Comparison of ENCODE assay signal across 9 cellular contexts in genomic region chr21:32450881-32451720, GRCh38. TPM values are rescaled to one million over a fixed set of nuclear protein-coding genes. Genes with fewer than 3 reads are reported as not detected.
DNase-seq lines count a peak whose midpoint lies in the region; FAIRE-seq and TF ChIP-seq lines count a peak whose summit lies in the region.
"Not testable (repeated sequence)": the region's sequence is repeated elsewhere in the genome, so short reads cannot be mapped to it uniquely, and the experiment has no call there.
"Had no signal": no experiment of that assay in that cellular context is flagged by ENCODE, and none has a peak within 500 bp of the region (broad histone marks: within the 10 kb centered on the region; RNA-seq: fewer than 3 reads in every experiment).

No MANE protein-coding gene starts in this region.

- H3K27ac ChIP-seq in RWPE1 = peak overlapping the region; percentile 82
- not testable (repeated sequence) for H3K27ac ChIP-seq in neural progenitor cell
- peak overlapping the region; percentile 68 to 70 for H3K27ac ChIP-seq in tibial artery

- TF ChIP-seq CTCF in AG09309 (IDR thresholded peaks at IDR 0.05; ENCODE audit: control insufficient read depth, insufficient read depth, low read depth, low read length, missing control alignments); RWPE1 (conservative IDR thresholded peaks at IDR 0.05; ENCODE audit: low read depth); bronchial epithelial cell (IDR thresholded peaks at IDR 0.05; ENCODE audit: insufficient read depth, low read length, severe bottlenecking); neural progenitor cell (IDR thresholded peaks at IDR 0.05); tibial artery (IDR thresholded peaks at IDR 0.05): not testable (repeated sequence)

- not testable (repeated sequence) for H3K4me1 ChIP-seq in neural progenitor cell
- H3K4me1 ChIP-seq in tibial artery = peaks cover 0 to 40% (median 16%) of the 10 kb centered on the region in 4 donors

- H3K9me3 ChIP-seq in neural progenitor cell (ENCODE audit: low read depth); tibial artery: not testable (repeated sequence)

- not testable (repeated sequence) for H3K4me2 ChIP-seq in neural progenitor cell

- not testable (repeated sequence) for H3K4me3 ChIP-seq in AG09309 (ENCODE audit: control insufficient read depth, low read depth, low read length); bronchial epithelial cell (ENCODE audit: low read depth, low read length); neural progenitor cell; skeletal muscle cell (ENCODE audit: low read depth, low read length); tibial artery

- not testable (repeated sequence) for H2AFZ ChIP-seq in neural progenitor cell (replicated peaks)

- CTCF ChIA-PET in RWPE1 (lab: Yijun Ruan, JAX) = not testable (repeated sequence)

- H3K27me3 ChIP-seq in bronchial epithelial cell (ENCODE audit: control insufficient read depth, insufficient read depth, low read length); neural progenitor cell; tibial artery: not testable (repeated sequence)

- H3K9me3 Mint-ChIP-seq in neural progenitor cell = not testable (repeated sequence)

- H3K27ac Mint-ChIP-seq in neural progenitor cell = peak overlapping the region; percentile 29

- not testable (repeated sequence) for H3K36me3 ChIP-seq in bronchial epithelial cell (ENCODE audit: control insufficient read depth, insufficient read depth, low read length); neural progenitor cell
- peaks cover 6 to 16% (median 7%) of the 10 kb centered on the region in 3 donors for H3K36me3 ChIP-seq in tibial artery

- not testable (repeated sequence) for H3K36me3 Mint-ChIP-seq in neural progenitor cell

- H3K79me2 ChIP-seq in neural progenitor cell (ENCODE audit: low read depth) = not testable (repeated sequence)

- not testable (repeated sequence) for H3F3A ChIP-seq in neural progenitor cell (ENCODE audit: low read depth)

- not testable (repeated sequence) for H3K27me3 Mint-ChIP-seq in neural progenitor cell (ENCODE audit: insufficient read depth, low read depth)

- not testable (repeated sequence) for H4K20me1 ChIP-seq in neural progenitor cell (ENCODE audit: low read depth)

- intact Hi-C loops in tibial artery (cut with DNase I; ENCODE audit: low total_unique reads) = not testable (repeated sequence)

- H3K4me1 Mint-ChIP-seq in neural progenitor cell = not testable (repeated sequence)

- DNase-seq in AG09309 (ENCODE audit: low read depth) = peak; percentile 39
- DNase-seq in RWPE1 (ENCODE audit: low spot score); neural progenitor cell (ENCODE audit: low spot score): not testable (repeated sequence)
- peak; percentile 73 for DNase-seq in bronchial epithelial cell (ENCODE audit: low read depth)
- DNase-seq in fibroblast of peridontal ligament (ENCODE audit: extremely low read depth) = peak; percentile 27
- peak; percentile 58 for DNase-seq in iris pigment epithelial cell (ENCODE audit: low read depth)
- DNase-seq in skeletal muscle cell (ENCODE audit: low read depth) = peak; percentile 39
- peak; percentile 33 to 79 for DNase-seq in tibial artery

- FAIRE-seq in bronchial epithelial cell (lab: Jason Lieb, UNC) = not testable (repeated sequence)

- not testable (repeated sequence) for H3K9ac ChIP-seq in neural progenitor cell

- H3K4me3 Mint-ChIP-seq in neural progenitor cell = not testable (repeated sequence)

- POLR2A ChIA-PET in RWPE1 (lab: Yijun Ruan, JAX; ENCODE audit: low non-redundant PET) = not testable (repeated sequence)

RNA-seq across cellular contexts. Expression of gene EVA1C, which starts 38.6 kb away (rescaled TPM):
- 8.8 and 9.0 TPM in 2 replicates for total RNA-seq in bronchial epithelial cell
- total RNA-seq in neural progenitor cell (ENCODE audit: low replicate concordance) = 0.56 and 1.2 TPM in 2 replicates
- total RNA-seq: progenitor cell of endocrine pancreas had no signal

RNA-seq across cellular contexts. Expression of gene URB1, which starts 58.3 kb away (rescaled TPM):
- 19.3 and 22.4 TPM in 2 replicates for total RNA-seq in bronchial epithelial cell
- total RNA-seq in neural progenitor cell (ENCODE audit: low replicate concordance) = 7.7 and 12.2 TPM in 2 replicates
